In the genomic region with DNA sequence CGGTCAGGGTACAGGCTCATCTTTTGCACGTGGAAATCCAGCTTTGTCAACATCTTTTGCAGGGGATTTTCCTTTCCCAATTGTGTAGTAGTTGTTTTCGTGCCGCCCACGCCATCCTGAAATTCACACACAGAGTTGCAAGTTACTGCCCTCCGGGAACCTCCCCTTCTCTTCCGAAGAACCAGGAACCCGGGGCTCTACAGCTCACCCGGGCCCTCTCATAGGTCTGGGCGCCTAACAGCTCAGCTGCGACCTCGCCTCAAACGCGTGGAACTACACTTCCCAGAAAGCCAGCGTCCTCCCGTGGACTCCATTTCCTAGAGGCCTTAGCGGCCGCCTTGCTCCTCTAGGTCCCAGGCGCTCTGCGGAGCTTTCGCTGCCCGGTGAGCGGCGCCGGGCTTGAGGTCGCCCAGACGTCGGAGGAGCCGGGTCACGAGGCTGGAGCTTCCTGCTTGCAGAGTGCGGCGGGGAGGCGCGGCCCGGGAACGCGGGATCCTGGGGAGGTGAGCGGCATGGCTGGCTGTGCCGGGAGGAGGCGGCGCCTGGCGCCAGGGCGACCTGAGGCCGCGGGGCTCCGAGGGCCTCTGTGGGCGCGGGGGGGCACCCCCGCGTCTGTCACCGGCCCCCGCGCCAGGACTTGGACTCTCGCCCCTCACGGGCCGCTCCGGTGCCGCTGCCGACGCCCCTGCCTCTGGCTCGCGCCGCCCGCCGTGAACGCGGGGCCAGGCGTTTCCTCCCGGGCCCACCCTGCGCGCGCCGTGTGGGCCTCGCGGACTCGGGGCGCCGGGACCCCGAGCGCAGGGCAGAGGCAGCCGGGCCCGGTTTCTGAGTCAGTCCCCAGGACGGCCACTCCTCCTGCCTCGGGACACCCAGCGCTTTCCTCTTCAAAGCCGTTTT, we compare ENCODE assay signal across 8 cellular contexts. TPM values are rescaled to one million over a fixed set of nuclear protein-coding genes. Genes with fewer than 3 reads are reported as not detected.
DNase-seq lines count a peak whose midpoint lies in the region; ATAC-seq and TF ChIP-seq lines count a peak whose summit lies in the region.

A gene (plus strand): TSS at position 329 of the 897 bp plus-strand sequence. CDS start 1,095 bp downstream, outside the sequence.

- TF ChIP-seq CTCF in NB4 (IDR thresholded peaks at IDR 0.05; ENCODE audit: low read depth, low read length) = no peak
- TF ChIP-seq CTCF in osteocyte (IDR thresholded peaks at IDR 0.05) = no peak
- peak; percentile 27 for TF ChIP-seq CTCF in thoracic aorta (IDR thresholded peaks at IDR 0.05)

- peak within 1 kb of the TSS; percentile 67 to 71 for H3K27ac ChIP-seq in thoracic aorta

- DNase-seq in NB4 (ENCODE audit: low read depth) (peak; percentile 97), SKM-1 treated with dmso at 0.1 percent for 144 hours (lab: John Stamatoyannopoulos, UW; ENCODE audit: unreplicated experiment) (peak; percentile 93), head of caudate nucleus (peak; percentile 83 to 97 (median 93)), osteocyte (ENCODE audit: extremely low spot score, unreplicated experiment) (peak; percentile 95), thoracic aorta (ENCODE audit: low spot score) (peak; percentile 68)
- peak; percentile 84 for DNase-seq in activated naive CD8-positive, alpha-beta T cell treated with anti-CD3 and anti-CD28 coated beads for 36 hours

- H3K4me3 Mint-ChIP-seq in activated naive CD8-positive, alpha-beta T cell treated with anti-CD3 and anti-CD28 coated beads for 36 hours = peak within 1 kb of the TSS; percentile 88
- peak within 1 kb of the TSS; percentile 78 for H3K4me3 Mint-ChIP-seq in osteocyte (ENCODE audit: unreplicated experiment)

- H3K9me3 ChIP-seq in thoracic aorta = no peaks in the 10 kb centered on the region

- intact Hi-C loops in head of caudate nucleus (cut with DNase I) = loop anchor here (2.0 to 5.0 kb wide), 2 partner anchors 127 to 202 kb away; a partner anchor contains a TSS

- peaks cover 3% of the 10 kb centered on the region for H3K9me3 Mint-ChIP-seq in activated naive CD8-positive, alpha-beta T cell treated with anti-CD3 and anti-CD28 coated beads for 36 hours
- H3K9me3 Mint-ChIP-seq in osteocyte (ENCODE audit: unreplicated experiment) = peaks cover 9% of the 10 kb centered on the region

- H3K36me3 Mint-ChIP-seq in activated naive CD8-positive, alpha-beta T cell treated with anti-CD3 and anti-CD28 coated beads for 36 hours = peaks cover 23% of the 10 kb centered on the region
- H3K36me3 Mint-ChIP-seq in osteocyte (ENCODE audit: unreplicated experiment) = peaks cover 15% of the 10 kb centered on the region

- TF ChIP-seq POLR2A in NB4 (IDR thresholded peaks at IDR 0.05; ENCODE audit: extremely low read depth, insufficient read length) = peak; percentile 50

- peak within 1 kb of the TSS; percentile 84 for H3K27ac Mint-ChIP-seq in activated naive CD8-positive, alpha-beta T cell treated with anti-CD3 and anti-CD28 coated beads for 36 hours
- H3K27ac Mint-ChIP-seq in osteocyte (ENCODE audit: unreplicated experiment) = peak within 1 kb of the TSS; percentile 84

- ATAC-seq in HG02571 (IDR thresholded peaks at IDR 0.05; ENCODE audit: unreplicated experiment) (peak; percentile 97), thoracic aorta (ENCODE audit: insufficient number of reproducible peaks, low FRiP score, low read depth) (peak; percentile 83)

- peaks cover 5% of the 10 kb centered on the region for H3K36me3 ChIP-seq in thoracic aorta

- no peaks in the 10 kb centered on the region for H3K27me3 ChIP-seq in thoracic aorta (replicated peaks; ENCODE audit: insufficient read depth)

- H3K4me3 ChIP-seq in GM08714 (ENCODE audit: low read length) = peak within 1 kb of the TSS; percentile 82; the same call in 1 of the 2 replicates
- H3K4me3 ChIP-seq in NB4 (ENCODE audit: low read depth, low read length) = peak within 1 kb of the TSS; percentile 60
- peak within 1 kb of the TSS; percentile 95 for H3K4me3 ChIP-seq in thoracic aorta

- peaks cover 1% of the 10 kb centered on the region for H3K27me3 Mint-ChIP-seq in activated naive CD8-positive, alpha-beta T cell treated with anti-CD3 and anti-CD28 coated beads for 36 hours
- no peaks in the 10 kb centered on the region for H3K27me3 Mint-ChIP-seq in osteocyte (ENCODE audit: unreplicated experiment)

- peaks cover 21% of the 10 kb centered on the region for H3K4me1 Mint-ChIP-seq in activated naive CD8-positive, alpha-beta T cell treated with anti-CD3 and anti-CD28 coated beads for 36 hours
- peaks cover 16% of the 10 kb centered on the region for H3K4me1 Mint-ChIP-seq in osteocyte (ENCODE audit: unreplicated experiment)

- peaks cover 8 to 10% of the 10 kb centered on the region in 2 donors for H3K4me1 ChIP-seq in thoracic aorta (ENCODE audit: control insufficient read depth in 1 of 2, low read depth in 2 of 2)

RNA-seq across cellular contexts. Expression of the gene that starts here (rescaled TPM):
- 10 to 100 TPM in 1 of 2 experiments, 1 to 10 TPM in 1; 9.4 to 11.0 TPM for total RNA-seq in activated naive CD8-positive, alpha-beta T cell treated with anti-CD3 and anti-CD28 coated beads for 36 hours
- 18.9 and 20.0 TPM in 2 replicates for total RNA-seq in osteocyte
- 10 to 100 TPM in 1 of 2 donors, 1 to 10 TPM in 1; 9.1 to 26.9 TPM for total RNA-seq in thoracic aorta

Comparison
In these comparisons a context has a peak if more than half of its experiments do, and no peak if none do; other contexts are left out.
1. Peak in every context shown above with its lines: DNase-seq, ATAC-seq, H3K4me3 ChIP-seq and H3K27ac ChIP-seq.